ENCODE assay signal across 21 cellular contexts in the genomic region with DNA sequence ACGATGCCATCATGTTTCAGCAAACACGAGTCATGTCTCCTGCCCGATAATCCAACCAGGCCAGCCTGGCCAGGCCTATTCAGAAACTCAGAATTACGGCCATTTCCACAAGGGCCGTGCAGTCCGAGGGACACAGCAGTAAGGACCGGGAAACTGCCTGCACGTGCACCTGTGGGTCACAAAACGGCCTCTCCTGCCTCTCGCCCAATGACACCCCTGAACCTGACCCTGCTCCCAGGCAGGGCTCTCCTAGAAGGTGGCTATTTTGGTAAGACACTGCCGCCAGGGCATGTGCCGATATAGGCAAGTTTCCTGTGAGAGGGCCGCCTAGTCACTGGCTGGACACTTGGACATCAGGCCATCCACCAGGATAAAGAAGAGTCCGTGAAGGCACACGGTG.
DNase-seq lines count a peak whose midpoint lies in the region; ATAC-seq and TF ChIP-seq lines count a peak whose summit lies in the region.
"Had no signal": no experiment of that assay in that cellular context is flagged by ENCODE, and none has a peak within 500 bp of the region (broad histone marks: within the 10 kb centered on the region; RNA-seq: fewer than 3 reads in every experiment).

No MANE protein-coding gene starts in this region.

- H3K27ac ChIP-seq in H9 (ENCODE audit: insufficient read length, low read depth, low read length) (no peak overlapping the region), iPS-20b (ENCODE audit: low read length) (no peak overlapping the region), neural progenitor cell (no peak overlapping the region)

- DNase-seq in H9 (no peak), neural progenitor cell (ENCODE audit: low spot score) (no peak), amygdala (lab: John Stamatoyannopoulos, UW) (no peak), type B pancreatic cell (ENCODE audit: extremely low spot score, unreplicated experiment) (no peak), WTC11 (ENCODE audit: low spot score) (no peak)
- DNase-seq: ACHN; BE2C; CD4-positive, CD25-positive, alpha-beta regulatory T cell; CD8-positive, alpha-beta memory T cell; COR-L47; DMS 273 treated with DMSO at 0.1 percent for 48 hours; DMS53; DND-41; EL; HCEC 1CT; KBM-7 had no signal

- no peak overlapping the region for H3K4ac ChIP-seq in H9 (ENCODE audit: low read depth, low read length)

- H4K5ac ChIP-seq in H9 (ENCODE audit: insufficient read length, low read depth, low read length) = no peak overlapping the region

- CTCF ChIA-PET in WTC11 (lab: Charles Lee) = no interaction called here

- ATAC-seq in WTC11 (no peak), HG03457 (IDR thresholded peaks at IDR 0.05; ENCODE audit: unreplicated experiment) (no peak)
- ATAC-seq: GM12878, HepG2 had no signal

- H3K23ac ChIP-seq in H9 (ENCODE audit: insufficient read length, low read depth, low read length) = no peak overlapping the region

- H3K9me3 ChIP-seq in H9 (ENCODE audit: control insufficient read depth, low read depth, low read length) = no peaks in the 10 kb centered on the region
- no peaks in the 10 kb centered on the region for H3K9me3 ChIP-seq in iPS-20b (ENCODE audit: insufficient read depth, low read depth, low read length)
- H3K9me3 ChIP-seq in neural progenitor cell (ENCODE audit: low read depth) = no peaks in the 10 kb centered on the region
- H3K9me3 ChIP-seq: BE2C had no signal

- H3K27ac Mint-ChIP-seq in H9 (peak overlapping the region in 2 of 3 experiments; percentile 45 to 83; a peak in 3 of 7 replicates), neural progenitor cell (peak overlapping the region; percentile 72), type B pancreatic cell (no peak overlapping the region), WTC11 (no peak overlapping the region)
- H3K27ac Mint-ChIP-seq: CD4-positive, CD25-positive, alpha-beta regulatory T cell; CD8-positive, alpha-beta memory T cell; IgD-negative memory B cell had no signal

- no peaks in the 10 kb centered on the region for H3K9me3 Mint-ChIP-seq in H9
- H3K9me3 Mint-ChIP-seq in neural progenitor cell = no peaks in the 10 kb centered on the region
- no peaks in the 10 kb centered on the region for H3K9me3 Mint-ChIP-seq in type B pancreatic cell
- peaks cover 23% of the 10 kb centered on the region for H3K9me3 Mint-ChIP-seq in WTC11

- H3K4me3 ChIP-seq in iPS-20b (ENCODE audit: low read length) (no peak overlapping the region), neural progenitor cell (no peak overlapping the region)
- H3K4me3 ChIP-seq: GM12878 had no signal

- H3K79me1 ChIP-seq in H9 (ENCODE audit: insufficient read depth, low read depth, low read length, poor library complexity, severe bottlenecking) = no peaks in the 10 kb centered on the region

- POLR2A ChIA-PET in WTC11 (lab: Charles Lee) = no interaction called here

- H3K4me3 Mint-ChIP-seq in H9 (no peak overlapping the region), neural progenitor cell (no peak overlapping the region), type B pancreatic cell (no peak overlapping the region), WTC11 (no peak overlapping the region)
- H3K4me3 Mint-ChIP-seq: CD4-positive, CD25-positive, alpha-beta regulatory T cell; CD8-positive, alpha-beta memory T cell; IgD-negative memory B cell had no signal

- H3K4me2 ChIP-seq in H9 (ENCODE audit: insufficient read depth, insufficient read length, low read length) (no peak overlapping the region), neural progenitor cell (no peak overlapping the region)

- no peak overlapping the region for H3T11ph ChIP-seq in H9 (ENCODE audit: low read length)

- no peak for TF ChIP-seq CTCF in H9 (conservative IDR thresholded peaks at IDR 0.05)
- TF ChIP-seq CTCF in neural progenitor cell (IDR thresholded peaks at IDR 0.05) = no peak
- TF ChIP-seq CTCF in type B pancreatic cell (conservative IDR thresholded peaks at IDR 0.05) = no peak
- no peak for TF ChIP-seq CTCF in WTC11 (IDR thresholded peaks at IDR 0.05)

- peaks cover 9 to 14% of the 10 kb centered on the region in 2 experiments for H3K4me1 Mint-ChIP-seq in H9
- H3K4me1 Mint-ChIP-seq in neural progenitor cell = no peaks in the 10 kb centered on the region
- H3K4me1 Mint-ChIP-seq in type B pancreatic cell (ENCODE audit: unreplicated experiment) = peaks cover 18% of the 10 kb centered on the region
- H3K4me1 Mint-ChIP-seq in WTC11 = no peaks in the 10 kb centered on the region
- H3K4me1 Mint-ChIP-seq: CD4-positive, CD25-positive, alpha-beta regulatory T cell; CD8-positive, alpha-beta memory T cell; IgD-negative memory B cell had no signal

- no peak overlapping the region for H4K91ac ChIP-seq in H9 (ENCODE audit: insufficient read length, low read depth, low read length)

- no peaks in the 10 kb centered on the region for H3K36me3 ChIP-seq in iPS-20b (ENCODE audit: insufficient read depth, low read depth, low read length)
- no peaks in the 10 kb centered on the region for H3K36me3 ChIP-seq in neural progenitor cell
- H3K36me3 ChIP-seq: BE2C had no signal

- no peak overlapping the region for H3K9ac ChIP-seq in H9 (ENCODE audit: extremely low read depth, insufficient read length, low read length)
- H3K9ac ChIP-seq in iPS-20b (ENCODE audit: low read depth, low read length) = 0 out of 2 replicates have a peak overlapping the region, but pooled peaks have one; percentile 5
- no peak overlapping the region for H3K9ac ChIP-seq in neural progenitor cell

- H2BK15ac ChIP-seq in H9 (ENCODE audit: low read depth, low read length) = no peak overlapping the region

- H2BK120ac ChIP-seq in H9 (ENCODE audit: low read depth, low read length, poor library complexity, severe bottlenecking) = no peak overlapping the region

- no peak overlapping the region; the same call in 1 of the 2 replicates for H3K14ac ChIP-seq in H9 (ENCODE audit: insufficient read depth, low read length)

- H2BK20ac ChIP-seq in H9 (ENCODE audit: low read depth, low read length, poor library complexity, severe bottlenecking) = no peak overlapping the region

- no peak overlapping the region for H3K18ac ChIP-seq in H9 (ENCODE audit: insufficient read length, low read depth, low read length)

- peaks cover 3% of the 10 kb centered on the region for H3K23me2 ChIP-seq in H9 (ENCODE audit: insufficient read length, low read depth, low read length, poor library complexity, severe bottlenecking)

- H3K56ac ChIP-seq in H9 (ENCODE audit: insufficient read length, low read depth, low read length) = no peak overlapping the region

- H3K79me2 ChIP-seq in H9 (ENCODE audit: insufficient read depth, low read length) (no peaks in the 10 kb centered on the region), neural progenitor cell (ENCODE audit: low read depth) (no peaks in the 10 kb centered on the region)

- no peaks in the 10 kb centered on the region; the same call in 1 of the 2 replicates for H3K27me3 Mint-ChIP-seq in H9 (ENCODE audit: low read depth)
- peaks cover 4% of the 10 kb centered on the region for H3K27me3 Mint-ChIP-seq in neural progenitor cell (ENCODE audit: insufficient read depth, low read depth)
- no peaks in the 10 kb centered on the region for H3K27me3 Mint-ChIP-seq in type B pancreatic cell
- H3K27me3 Mint-ChIP-seq in WTC11 (ENCODE audit: low read depth) = peaks cover 5% of the 10 kb centered on the region; the same call in 1 of the 2 replicates
- H3K27me3 Mint-ChIP-seq: CD4-positive, CD25-positive, alpha-beta regulatory T cell; CD8-positive, alpha-beta memory T cell; IgD-negative memory B cell had no signal

- H2AFZ ChIP-seq in H9 (ENCODE audit: low read length) (no peak overlapping the region), neural progenitor cell (replicated peaks) (no peak overlapping the region)

- H3K4me1 ChIP-seq in H9 (ENCODE audit: insufficient read depth, low read length) = no peaks in the 10 kb centered on the region
- no peaks in the 10 kb centered on the region; the same call in 1 of the 2 replicates for H3K4me1 ChIP-seq in iPS-20b (ENCODE audit: insufficient read depth, low read length)
- no peaks in the 10 kb centered on the region for H3K4me1 ChIP-seq in neural progenitor cell
- H3K4me1 ChIP-seq: BE2C had no signal

- H3K36me3 Mint-ChIP-seq in H9 (ENCODE audit: insufficient read depth in 1 of 3, low read depth in 3 of 3) = no peaks in the 10 kb centered on the region; a peak in 1 of 7 replicates
- H3K36me3 Mint-ChIP-seq in neural progenitor cell = no peaks in the 10 kb centered on the region
- H3K36me3 Mint-ChIP-seq in type B pancreatic cell = peaks cover 3% of the 10 kb centered on the region
- peaks cover 31% of the 10 kb centered on the region for H3K36me3 Mint-ChIP-seq in WTC11
- H3K36me3 Mint-ChIP-seq: CD4-positive, CD25-positive, alpha-beta regulatory T cell; CD8-positive, alpha-beta memory T cell; IgD-negative memory B cell had no signal

- H4K8ac ChIP-seq in H9 (replicated peaks; ENCODE audit: insufficient read length, low read depth, low read length) = no peak overlapping the region

- H3K27me3 ChIP-seq in H9 (ENCODE audit: insufficient read depth, low read length) (no peaks in the 10 kb centered on the region), iPS-20b (ENCODE audit: insufficient read depth, low read length) (no peaks in the 10 kb centered on the region), neural progenitor cell (no peaks in the 10 kb centered on the region)
- H3K27me3 ChIP-seq: BE2C had no signal

- no CpG with 5 or more reads among the region's 15 CpGs for WGBS in H9 (ENCODE audit: extremely low coverage, insufficient read length, low lambda C conversion rate)

- H2BK12ac ChIP-seq in H9 (ENCODE audit: insufficient read length, low read depth, low read length) = no peak overlapping the region

- H2BK5ac ChIP-seq in H9 (ENCODE audit: insufficient read length, low read length) = no peak overlapping the region

- no peak overlapping the region for H2AK5ac ChIP-seq in H9 (ENCODE audit: insufficient read length, low read length)

- H3F3A ChIP-seq in neural progenitor cell (ENCODE audit: low read depth) = no peaks in the 10 kb centered on the region

- H4K20me1 ChIP-seq in H9 (ENCODE audit: control insufficient read depth, insufficient read depth, insufficient read length) (no peaks in the 10 kb centered on the region), neural progenitor cell (ENCODE audit: low read depth) (no peaks in the 10 kb centered on the region)

TF ChIP-seq in WTC11, 78 proteins besides CTCF, POLR2A, EP300 and RAD21 (continues in another document):
- TF ChIP-seq, protein P1, sequence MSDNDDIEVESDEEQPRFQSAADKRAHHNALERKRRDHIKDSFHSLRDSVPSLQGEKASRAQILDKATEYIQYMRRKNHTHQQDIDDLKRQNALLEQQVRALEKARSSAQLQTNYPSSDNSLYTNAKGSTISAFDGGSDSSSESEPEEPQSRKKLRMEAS (CRISPR knock-in tag; IDR thresholded peaks at IDR 0.05) = no peak
- no peak for TF ChIP-seq FOXK1 (CRISPR knock-in tag; IDR thresholded peaks at IDR 0.05)

Comparison
In these comparisons a context has a peak if more than half of its experiments do, and no peak if none do; other contexts are left out.
1. H3K27ac Mint-ChIP-seq: peak in H9 (2 of 3) and neural progenitor cell (single experiment); none in type B pancreatic cell (single experiment) and WTC11 (single experiment).